ENCODE assay signal across 8 cellular contexts in genomic region chr2:21317131-21317530, GRCh38.
DNase-seq lines count a peak whose midpoint lies in the region; ATAC-seq, FAIRE-seq and TF ChIP-seq lines count a peak whose summit lies in the region.

No MANE protein-coding gene starts in this region.

- H3K9ac ChIP-seq in endothelial cell of umbilical vein (replicated peaks; ENCODE audit: extremely low read depth, insufficient read depth, low read length) = no peak overlapping the region

- H3K27me3 ChIP-seq in endothelial cell of umbilical vein (ENCODE audit: control insufficient read depth in 2 of 2, insufficient read depth in 2 of 2, low read length in 2 of 2) = no peaks in the 10 kb centered on the region

- H3K4me2 ChIP-seq in endothelial cell of umbilical vein (ENCODE audit: insufficient read depth, low read length) = no peak overlapping the region

- H4K20me1 ChIP-seq in endothelial cell of umbilical vein (replicated peaks; ENCODE audit: control insufficient read depth, extremely low read depth, insufficient read depth, low read length) = no peaks in the 10 kb centered on the region

- no peak for TF ChIP-seq POLR2A in endothelial cell of umbilical vein (IDR thresholded peaks at IDR 0.05; ENCODE audit: low read depth, low read length)

- DNase-seq in DMS153 treated with DMSO at 0.1 percent for 48 hours (lab: John Stamatoyannopoulos, UW; ENCODE audit: unreplicated experiment) = peak; percentile 37
- no peak for DNase-seq in DMS153 (lab: John Stamatoyannopoulos, UW)
- peak; percentile 16 for DNase-seq in RKO (ENCODE audit: low spot score)
- DNase-seq in endothelial cell of umbilical vein (ENCODE audit: low read depth, low spot score) = peak; percentile 3
- DNase-seq in mucosa of gallbladder (ENCODE audit: low spot score) = peak; percentile 47

- no peak overlapping the region for H3K27ac ChIP-seq in endothelial cell of umbilical vein (ENCODE audit: insufficient read depth, low read depth, low read length)

- POLR2A ChIA-PET in endothelial cell of umbilical vein (lab: Charles Lee) = no interaction called here

- TF ChIP-seq CTCF in endothelial cell of umbilical vein (IDR thresholded peaks at IDR 0.05; ENCODE audit: extremely low read depth in 1 of 2, insufficient read depth in 1 of 2, low read depth in 1 of 2, low read length in 2 of 2) = peak; percentile 37 to 44

- H3K4me1 ChIP-seq in endothelial cell of umbilical vein (ENCODE audit: control insufficient read depth, extremely low read depth, insufficient read depth, low read length) = no peaks in the 10 kb centered on the region

- no peak overlapping the region for H2AFZ ChIP-seq in endothelial cell of umbilical vein (ENCODE audit: low read depth, low read length)

- H3K36me3 ChIP-seq in endothelial cell of umbilical vein (ENCODE audit: control insufficient read depth in 2 of 2, extremely low read depth in 1 of 2, insufficient read depth in 2 of 2, low read length in 2 of 2) = no peaks in the 10 kb centered on the region

- H3K9me3 ChIP-seq in endothelial cell of umbilical vein (replicated peaks; ENCODE audit: control insufficient read depth, insufficient read depth, low read length) = no peaks in the 10 kb centered on the region

- dilution Hi-C loops in endothelial cell of umbilical vein (cut with MboI; ENCODE audit: extremely low pct_ligation_motif_present, low sequenced_read_pairs) = no loop called here

- H3K79me2 ChIP-seq in endothelial cell of umbilical vein (ENCODE audit: control insufficient read depth, insufficient read depth, low read length) = no peaks in the 10 kb centered on the region

- BruUV-seq in endothelial cell of umbilical vein (replicated peaks; lab: Mats Ljungman, UMichigan) = no TSS peak

- ATAC-seq in GM18909 (IDR thresholded peaks at IDR 0.05; ENCODE audit: poor library complexity, unreplicated experiment) (peak; percentile 83), HG03280 (IDR thresholded peaks at IDR 0.05; ENCODE audit: unreplicated experiment) (peak; percentile 77), HG03108 (IDR thresholded peaks at IDR 0.05; ENCODE audit: unreplicated experiment) (no peak)

- intact Hi-C loops in endothelial cell of umbilical vein (cut with micrococcal nuclease) = loop anchor here (1.0 to 5.0 kb wide), 4 partner anchors 141 to 650 kb away; partner anchors contain the start of gene GDF7

- CTCF ChIA-PET in endothelial cell of umbilical vein (lab: Charles Lee) = interaction anchor here (0.9 to 1.3 kb wide), 3 partner anchors 272 to 656 kb away, joined by 4 to 15 read pairs (median 6); partner anchors contain the start of gene APOB

- H3K9me1 ChIP-seq in endothelial cell of umbilical vein (replicated peaks; ENCODE audit: control insufficient read depth, extremely low read depth, insufficient read depth, low read length) = no peaks in the 10 kb centered on the region

- no peak for FAIRE-seq in endothelial cell of umbilical vein (lab: Jason Lieb, UNC)

- no peak overlapping the region for H3K4me3 ChIP-seq in endothelial cell of umbilical vein (replicated peaks in 1 of 3; ENCODE audit: insufficient read depth in 1 of 3, low read depth in 1 of 3, low read length in 3 of 3)

TF ChIP-seq in endothelial cell of umbilical vein, 7 proteins besides CTCF, POLR2A, EP300 and RAD21:
- no peak for TF ChIP-seq MYC (IDR thresholded peaks at IDR 0.05; ENCODE audit: low read depth, low read length)
- no peak for TF ChIP-seq GATA2 (IDR thresholded peaks at IDR 0.05; ENCODE audit: insufficient read depth, insufficient read length, low read depth, low read length)
- no peak for TF ChIP-seq EZH2 (IDR thresholded peaks at IDR 0.05; ENCODE audit: borderline replicate concordance, low read depth, low read length, severe bottlenecking)
- TF ChIP-seq, protein P1, sequence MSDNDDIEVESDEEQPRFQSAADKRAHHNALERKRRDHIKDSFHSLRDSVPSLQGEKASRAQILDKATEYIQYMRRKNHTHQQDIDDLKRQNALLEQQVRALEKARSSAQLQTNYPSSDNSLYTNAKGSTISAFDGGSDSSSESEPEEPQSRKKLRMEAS (IDR thresholded peaks at IDR 0.05; ENCODE audit: insufficient read depth, insufficient read length) = no peak
- TF ChIP-seq POLR2AphosphoS5 (IDR thresholded peaks at IDR 0.05; ENCODE audit: insufficient read depth, low read depth, low read length) = no peak
- no peak for TF ChIP-seq JUN (IDR thresholded peaks at IDR 0.05; ENCODE audit: borderline replicate concordance, insufficient read depth, insufficient read length, low read depth)
- no peak for TF ChIP-seq FOS (IDR thresholded peaks at IDR 0.05; ENCODE audit: borderline replicate concordance, insufficient read depth, low read length)
